ENCODE assay signal across 16 cellular contexts in genomic region chr16:84085271-84085667, GRCh38. TPM values are rescaled to one million over a fixed set of nuclear protein-coding genes. Genes with fewer than 3 reads are reported as not detected.
"Had no signal": no experiment of that assay in that cellular context is flagged by ENCODE, and none has a peak within 500 bp of the region (broad histone marks: within the 10 kb centered on the region; RNA-seq: fewer than 3 reads in every experiment).

No MANE protein-coding gene starts in this region.

- H3K27ac Mint-ChIP-seq: activated naive CD4-positive, alpha-beta T cell treated with anti-CD3 and anti-CD28 coated beads for 36 hours; activated T-helper 2 cell treated with anti-CD3 and anti-CD28 coated beads, Interferon-gamma antibody, Interleukin-2, Interleukin-4, amounts not matched to agents 10 μg/mL and 5 μg/mL and 100 μg/mL, durations not matched to agents 14 hours and 24 hours and 36 hours had no signal

- FAIRE-seq: astrocyte, endometrium, islet of Langerhans had no signal

- H3K4me3 ChIP-seq: dorsolateral prefrontal cortex, gastroesophageal sphincter, mucosa of descending colon, skin epidermis, tibial nerve, uterus had no signal

- H3K4me1 ChIP-seq: uterus had no signal

- H3K4me3 Mint-ChIP-seq: activated CD8-positive, alpha-beta memory T cell treated with anti-CD3 and anti-CD28 coated beads, Interleukin-2, amount 10 ng/mL, durations not matched to agents 7 days and 5 days; activated naive CD4-positive, alpha-beta T cell treated with anti-CD3 and anti-CD28 coated beads for 36 hours had no signal

- H3K27me3 Mint-ChIP-seq: activated CD8-positive, alpha-beta memory T cell treated with anti-CD3 and anti-CD28 coated beads, Interleukin-2, amount 10 ng/mL, durations not matched to agents 7 days and 5 days; naive thymus-derived CD4-positive, alpha-beta T cell had no signal

- H3K27ac ChIP-seq: gastroesophageal sphincter, skin epidermis, tibial nerve, uterus had no signal

- H3K27me3 ChIP-seq: dorsolateral prefrontal cortex, gastroesophageal sphincter, tibial nerve, uterus had no signal

- H3K36me3 ChIP-seq: uterus had no signal

- H3K9me3 Mint-ChIP-seq: activated naive CD4-positive, alpha-beta T cell treated with anti-CD3 and anti-CD28 coated beads for 36 hours; activated T-helper 2 cell treated with anti-CD3 and anti-CD28 coated beads, Interferon-gamma antibody, Interleukin-2, Interleukin-4, amounts not matched to agents 10 μg/mL and 5 μg/mL and 100 μg/mL, durations not matched to agents 14 hours and 24 hours and 36 hours; naive thymus-derived CD4-positive, alpha-beta T cell had no signal

- H3K9me3 ChIP-seq: gastroesophageal sphincter, mucosa of descending colon, tibial nerve, uterus had no signal

RNA-seq across cellular contexts. Expression of gene SLC38A8, which starts 42.7 kb away (rescaled TPM):
- total RNA-seq: activated CD8-positive, alpha-beta memory T cell treated with anti-CD3 and anti-CD28 coated beads, Interleukin-2, amount 10 ng/mL, durations not matched to agents 7 days and 5 days; activated naive CD4-positive, alpha-beta T cell treated with anti-CD3 and anti-CD28 coated beads for 36 hours; activated T-helper 2 cell treated with anti-CD3 and anti-CD28 coated beads, Interferon-gamma antibody, Interleukin-2, Interleukin-4, amounts not matched to agents 10 μg/mL and 5 μg/mL and 100 μg/mL, durations not matched to agents 14 hours and 24 hours and 36 hours; astrocyte; bronchial epithelial cell; gastroesophageal sphincter; mammary epithelial cell; mucosa of descending colon; naive thymus-derived CD4-positive, alpha-beta T cell; renal cortical epithelial cell; tibial nerve had no signal
- polyA plus RNA-seq: mammary epithelial cell; naive thymus-derived CD4-positive, alpha-beta T cell had no signal

RNA-seq across cellular contexts. Expression of gene DNAAF1, which starts 59.8 kb away (rescaled TPM):
- total RNA-seq: activated CD8-positive, alpha-beta memory T cell treated with anti-CD3 and anti-CD28 coated beads, Interleukin-2, amount 10 ng/mL, durations not matched to agents 7 days and 5 days; activated naive CD4-positive, alpha-beta T cell treated with anti-CD3 and anti-CD28 coated beads for 36 hours; bronchial epithelial cell had no signal
- polyA plus RNA-seq: mammary epithelial cell had no signal
